Comparison of ENCODE assay signal across 20 cellular contexts in the genomic region with DNA sequence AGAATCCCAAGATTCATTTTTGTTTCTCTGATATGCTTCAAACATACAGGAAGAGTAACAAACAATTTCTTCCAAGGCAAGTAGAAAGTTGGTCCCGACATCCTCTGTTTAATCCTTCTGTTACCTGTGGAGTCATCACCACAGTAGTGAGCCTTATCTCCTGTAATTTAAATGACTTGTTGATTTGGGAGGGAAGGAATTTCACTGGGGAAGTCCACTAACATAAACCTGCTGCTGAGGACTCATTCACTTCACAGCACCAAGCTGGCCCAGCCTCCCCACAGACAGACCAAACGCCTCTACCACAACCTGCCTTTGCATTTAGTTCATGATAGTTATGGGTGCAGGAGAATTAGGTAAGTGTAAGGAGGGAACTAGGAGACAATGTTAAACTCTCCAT.
A peak's percentile ranks its signal among the peaks of the same experiment; 100 is the strongest.
DNase-seq lines count a peak whose midpoint lies in the region; ATAC-seq and TF ChIP-seq lines count a peak whose summit lies in the region.
"Had no signal": no experiment of that assay in that cellular context is flagged by ENCODE, and none has a peak within 500 bp of the region (broad histone marks: within the 10 kb centered on the region; RNA-seq: fewer than 3 reads in every experiment).

No MANE protein-coding gene starts in this region.

- no peak overlapping the region for H3K4me3 ChIP-seq in MM.1S (ENCODE audit: low read length)
- H3K4me3 ChIP-seq: K562, SJCRH30 had no signal

- no peaks in the 10 kb centered on the region for H3K9me3 ChIP-seq in MM.1S (replicated peaks; ENCODE audit: insufficient read depth, low read length)
- H3K9me3 ChIP-seq: SJCRH30 had no signal

- H3K27ac Mint-ChIP-seq in activated CD4-positive, alpha-beta T cell treated with anti-CD3 and anti-CD28 coated beads, Interleukin-2, amount 10 ng/mL, durations not matched to agents 24 days and 14 days, result peak overlapping the region; percentile 64
- H3K27ac Mint-ChIP-seq in endothelial cell (ENCODE audit: unreplicated experiment), result peak overlapping the region; percentile 50
- peak overlapping the region; percentile 57 for H3K27ac Mint-ChIP-seq in stimulated activated memory B cell treated with anti-CD40 and anti-IgM and Interleukin-4, amounts not matched to agents 10 μg/mL and 1 μg/mL and 100 μg/mL, for 72 hours
- H3K27ac Mint-ChIP-seq: CD8-positive, alpha-beta memory T cell had no signal

- intact Hi-C loops in activated CD4-positive, alpha-beta T cell treated with anti-CD3 and anti-CD28 coated beads, Interleukin-2, amount 10 ng/mL, durations not matched to agents 24 days and 14 days (cut with micrococcal nuclease), result no loop called here

- H3K79me2 ChIP-seq in MM.1S (ENCODE audit: low read length), result no peaks in the 10 kb centered on the region

- no peak overlapping the region for H3K9ac ChIP-seq in MM.1S (ENCODE audit: low read length)

- peaks cover 7% of the 10 kb centered on the region; the same call in 1 of the 2 replicates for H3F3A ChIP-seq in MM.1S (ENCODE audit: insufficient read depth, low read length)

- no peaks in the 10 kb centered on the region for H3K9me2 ChIP-seq in MM.1S (replicated peaks; ENCODE audit: insufficient read depth, low read length)

- no peaks in the 10 kb centered on the region for H3K36me3 ChIP-seq in MM.1S (replicated peaks; ENCODE audit: insufficient read depth, low read length)
- H3K36me3 ChIP-seq: SJCRH30 had no signal

- no peaks in the 10 kb centered on the region for H3K9me3 Mint-ChIP-seq in activated CD4-positive, alpha-beta T cell treated with anti-CD3 and anti-CD28 coated beads, Interleukin-2, amount 10 ng/mL, durations not matched to agents 24 days and 14 days
- H3K9me3 Mint-ChIP-seq in endothelial cell (ENCODE audit: unreplicated experiment), result no peaks in the 10 kb centered on the region
- H3K9me3 Mint-ChIP-seq in stimulated activated memory B cell treated with anti-CD40 and anti-IgM and Interleukin-4, amounts not matched to agents 10 μg/mL and 1 μg/mL and 100 μg/mL, for 72 hours, result no peaks in the 10 kb centered on the region
- H3K9me3 Mint-ChIP-seq: CD8-positive, alpha-beta memory T cell had no signal

- ATAC-seq in stimulated activated memory B cell treated with anti-CD40 and anti-IgM and Interleukin-4, amounts not matched to agents 10 μg/mL and 1 μg/mL and 100 μg/mL, for 72 hours, result no peak
- ATAC-seq: K562, PC-3 had no signal

- no peak overlapping the region for H2AFZ ChIP-seq in MM.1S (ENCODE audit: low read length)

- H3K4me1 Mint-ChIP-seq in activated CD4-positive, alpha-beta T cell treated with anti-CD3 and anti-CD28 coated beads, Interleukin-2, amount 10 ng/mL, durations not matched to agents 24 days and 14 days, result peaks cover 68% of the 10 kb centered on the region
- peaks cover 60% of the 10 kb centered on the region for H3K4me1 Mint-ChIP-seq in endothelial cell (ENCODE audit: unreplicated experiment)
- H3K4me1 Mint-ChIP-seq in stimulated activated memory B cell treated with anti-CD40 and anti-IgM and Interleukin-4, amounts not matched to agents 10 μg/mL and 1 μg/mL and 100 μg/mL, for 72 hours, result peaks cover 70% of the 10 kb centered on the region

- H3K27me3 Mint-ChIP-seq in activated CD4-positive, alpha-beta T cell treated with anti-CD3 and anti-CD28 coated beads, Interleukin-2, amount 10 ng/mL, durations not matched to agents 24 days and 14 days, result no peaks in the 10 kb centered on the region
- peaks cover 2% of the 10 kb centered on the region for H3K27me3 Mint-ChIP-seq in endothelial cell (ENCODE audit: unreplicated experiment)
- no peaks in the 10 kb centered on the region for H3K27me3 Mint-ChIP-seq in stimulated activated memory B cell treated with anti-CD40 and anti-IgM and Interleukin-4, amounts not matched to agents 10 μg/mL and 1 μg/mL and 100 μg/mL, for 72 hours

- H3K27ac ChIP-seq in MM.1S (ENCODE audit: low read length), result 0 out of 2 replicates have a peak overlapping the region, but pooled peaks have one; percentile 64
- H3K27ac ChIP-seq: RWPE1, SJCRH30 had no signal

- H3K4me2 ChIP-seq in MM.1S (ENCODE audit: low read depth, low read length), result peak overlapping the region; percentile 61; the same call in 1 of the 2 replicates

- no peak overlapping the region for H3K4me3 Mint-ChIP-seq in activated CD4-positive, alpha-beta T cell treated with anti-CD3 and anti-CD28 coated beads, Interleukin-2, amount 10 ng/mL, durations not matched to agents 24 days and 14 days
- no peak overlapping the region for H3K4me3 Mint-ChIP-seq in endothelial cell (ENCODE audit: unreplicated experiment)
- H3K4me3 Mint-ChIP-seq in stimulated activated memory B cell treated with anti-CD40 and anti-IgM and Interleukin-4, amounts not matched to agents 10 μg/mL and 1 μg/mL and 100 μg/mL, for 72 hours, result no peak overlapping the region
- H3K4me3 Mint-ChIP-seq: CD8-positive, alpha-beta memory T cell had no signal

- TF ChIP-seq CTCF in MM.1S (IDR thresholded peaks at IDR 0.05; ENCODE audit: low read length), result no peak
- TF ChIP-seq CTCF in endothelial cell (IDR thresholded peaks at IDR 0.05; ENCODE audit: unreplicated experiment), result no peak

- H4K20me1 ChIP-seq in MM.1S (ENCODE audit: insufficient read depth, low read length), result no peaks in the 10 kb centered on the region

- DNase-seq in activated CD4-positive, alpha-beta T cell treated with anti-CD3 and anti-CD28 coated beads, Interleukin-2, amount 10 ng/mL, durations not matched to agents 24 days and 14 days, result no peak
- DNase-seq in activated CD4-positive, alpha-beta T cell treated with anti-CD3 and anti-CD28 coated beads, Interleukin-2, amount 50 U/mL, for 4 hours, result no peak
- no peak for DNase-seq in MM.1S
- no peak for DNase-seq in endothelial cell (ENCODE audit: low spot score)
- no peak for DNase-seq in AG08396 (ENCODE audit: low spot score)
- no peak for DNase-seq in ecto neural progenitor cell (ENCODE audit: low spot score)
- DNase-seq in mesenteric fat pad (ENCODE audit: low spot score), result no peak
- DNase-seq: 8988T; CD8-positive, alpha-beta memory T cell; DMS79 treated with DMSO at 0.1 percent for 48 hours; HCEC 1CT; NCI-H1417 treated with DMSO at 0.1 percent for 48 hours; NCI-H2029; NCI-H2171; NCI-H446 treated with DMSO at 0.1 percent for 48 hours; PC-3; SJCRH30 had no signal

- H3K27me3 ChIP-seq in MM.1S (replicated peaks; ENCODE audit: insufficient read depth, low read length), result no peaks in the 10 kb centered on the region

- H3K36me3 Mint-ChIP-seq in activated CD4-positive, alpha-beta T cell treated with anti-CD3 and anti-CD28 coated beads, Interleukin-2, amount 10 ng/mL, durations not matched to agents 24 days and 14 days (ENCODE audit: low read depth), result peaks cover 14% of the 10 kb centered on the region
- no peaks in the 10 kb centered on the region for H3K36me3 Mint-ChIP-seq in endothelial cell (ENCODE audit: low read depth, unreplicated experiment)
- peaks cover 86% of the 10 kb centered on the region for H3K36me3 Mint-ChIP-seq in stimulated activated memory B cell treated with anti-CD40 and anti-IgM and Interleukin-4, amounts not matched to agents 10 μg/mL and 1 μg/mL and 100 μg/mL, for 72 hours
- H3K36me3 Mint-ChIP-seq: CD8-positive, alpha-beta memory T cell had no signal

- peaks cover 40% of the 10 kb centered on the region for H3K4me1 ChIP-seq in MM.1S (ENCODE audit: low read length)
